8 cellular contexts compared by ENCODE assay signal in genomic region chr9:129962376-129962765, GRCh38.
DNase-seq lines count a peak whose midpoint lies in the region; ATAC-seq and TF ChIP-seq lines count a peak whose summit lies in the region.

No MANE protein-coding gene starts in this region.

- ATAC-seq in effector memory CD8-positive, alpha-beta T cell (replicated peaks): no peak
- ATAC-seq in naive B cell (ENCODE audit: low read depth in 2 of 2): no peak

- no peaks in the 10 kb centered on the region for H3K9me3 ChIP-seq in MM.1S (replicated peaks; ENCODE audit: insufficient read depth, low read length)

- H3K4me1 ChIP-seq in MM.1S (ENCODE audit: low read length): peaks cover 12% of the 10 kb centered on the region

- no peaks in the 10 kb centered on the region for H3K9me3 Mint-ChIP-seq in effector memory CD8-positive, alpha-beta T cell
- H3K9me3 Mint-ChIP-seq in naive B cell: no peaks in the 10 kb centered on the region

- no peak for TF ChIP-seq CTCF in AG09309 (IDR thresholded peaks at IDR 0.05; ENCODE audit: control insufficient read depth, insufficient read depth, low read depth, low read length, missing control alignments)
- TF ChIP-seq CTCF in MM.1S (IDR thresholded peaks at IDR 0.05; ENCODE audit: low read length): no peak

- H3K27ac Mint-ChIP-seq in effector memory CD8-positive, alpha-beta T cell: peak overlapping the region; percentile 98 to 99
- H3K27ac Mint-ChIP-seq in naive B cell: peak overlapping the region; percentile 91 to 99 (median 97)

- DNase-seq in AG09309 (ENCODE audit: low read depth) (no peak), MM.1S (no peak), naive B cell (no peak), NOMO-1 treated with DMSO at 0.1 percent for 48 hours (lab: John Stamatoyannopoulos, UW; ENCODE audit: unreplicated experiment) (no peak), NCI-H1092 (lab: John Stamatoyannopoulos, UW) (no peak), activated gamma-delta T cell treated with Interleukin-2 at 50 U/mL for 16 hours (no peak)
- DNase-seq in effector memory CD8-positive, alpha-beta T cell: no peak
- DNase-seq in activated CD4-positive, CD25-positive, alpha-beta regulatory T cell (lab: John Stamatoyannopoulos, UW): no peak

- H2AFZ ChIP-seq in MM.1S (ENCODE audit: low read length): no peak overlapping the region

- peaks cover 3% of the 10 kb centered on the region; the same call in 1 of the 2 replicates for H3F3A ChIP-seq in MM.1S (ENCODE audit: insufficient read depth, low read length)

- H4K20me1 ChIP-seq in MM.1S (ENCODE audit: insufficient read depth, low read length): no peaks in the 10 kb centered on the region

- peak overlapping the region; percentile 86 for H3K4me2 ChIP-seq in MM.1S (ENCODE audit: low read depth, low read length)

- H3K4me3 ChIP-seq in AG09309 (ENCODE audit: control insufficient read depth, low read depth, low read length) (peak overlapping the region; percentile 30), MM.1S (ENCODE audit: low read length) (peak overlapping the region; percentile 64)

- no peaks in the 10 kb centered on the region for H3K36me3 ChIP-seq in MM.1S (replicated peaks; ENCODE audit: insufficient read depth, low read length)

- H3K9me2 ChIP-seq in MM.1S (replicated peaks; ENCODE audit: insufficient read depth, low read length): no peaks in the 10 kb centered on the region

- no peaks in the 10 kb centered on the region for H3K27me3 Mint-ChIP-seq in effector memory CD8-positive, alpha-beta T cell
- H3K27me3 Mint-ChIP-seq in naive B cell: no peaks in the 10 kb centered on the region

- peaks cover 54 to 55% of the 10 kb centered on the region in 2 donors for H3K4me1 Mint-ChIP-seq in effector memory CD8-positive, alpha-beta T cell (ENCODE audit: low read depth in 2 of 2)
- H3K4me1 Mint-ChIP-seq in naive B cell: peaks cover 55 to 64% (median 63%) of the 10 kb centered on the region in 3 donors

- H3K79me2 ChIP-seq in MM.1S (ENCODE audit: low read length): no peaks in the 10 kb centered on the region

- peaks cover 80% of the 10 kb centered on the region for H3K36me3 Mint-ChIP-seq in effector memory CD8-positive, alpha-beta T cell (ENCODE audit: insufficient read depth)
- peaks cover 12 to 30% of the 10 kb centered on the region in 2 donors for H3K36me3 Mint-ChIP-seq in naive B cell

- H3K4me3 Mint-ChIP-seq in effector memory CD8-positive, alpha-beta T cell: peak overlapping the region; percentile 79 to 90
- H3K4me3 Mint-ChIP-seq in naive B cell: peak overlapping the region; percentile 67 to 92 (median 88)

- H3K9ac ChIP-seq in MM.1S (ENCODE audit: low read length): no peak overlapping the region

- no peak overlapping the region for H3K27ac ChIP-seq in MM.1S (ENCODE audit: low read length)

- H3K27me3 ChIP-seq in MM.1S (replicated peaks; ENCODE audit: insufficient read depth, low read length): 0 out of 2 replicates have a peak, but pooled peaks cover 4% of the 10 kb centered on the region
